Comparison of ENCODE assay signal across 8 cellular contexts in genomic region chr9:122099271-122099869, GRCh38. TPM values are rescaled to one million over a fixed set of nuclear protein-coding genes. Genes with fewer than 3 reads are reported as not detected.
DNase-seq lines count a peak whose midpoint lies in the region; ATAC-seq and TF ChIP-seq lines count a peak whose summit lies in the region.

No MANE protein-coding gene starts in this region.

- no peak for TF ChIP-seq POLR2A in right lobe of liver (IDR thresholded peaks at IDR 0.05)

- no peaks in the 10 kb centered on the region for H3K9me3 ChIP-seq in right lobe of liver

- peak; percentile 79 for DNase-seq in GM10266 (ENCODE audit: extremely low spot score)
- peak; percentile 79 for DNase-seq in NCI-H748 (lab: John Stamatoyannopoulos, UW; ENCODE audit: unreplicated experiment)
- DNase-seq in activated CD4-positive, alpha-beta T cell treated with anti-CD3 and anti-CD28 coated beads, Interleukin-2, amount 50 U/mL, for 1 hour, result peak; percentile 82
- DNase-seq in coronary artery (ENCODE audit: low spot score), result peak; percentile 75
- DNase-seq in right lobe of liver, result peak; percentile 82 to 87 (median 85)
- DNase-seq in stimulated activated CD4-positive, alpha-beta T cell treated with anti-CD3 and anti-CD28 coated beads, TNF-alpha, amount 100 ng/mL, for 24 hours (ENCODE audit: low read depth in 3 of 3), result peak; percentile 55 to 72 (median 63)

- no peaks in the 10 kb centered on the region for H3K4me1 ChIP-seq in right lobe of liver

- no peaks in the 10 kb centered on the region for H3K27me3 ChIP-seq in right lobe of liver

- TF ChIP-seq CTCF in GM10266 (IDR thresholded peaks at IDR 0.05; ENCODE audit: control insufficient read depth, insufficient read depth, low read depth, missing control alignments) (peak; percentile 77), coronary artery (IDR thresholded peaks at IDR 0.05) (peak; percentile 68), right lobe of liver (IDR thresholded peaks at IDR 0.05) (peak; percentile 71 to 87 (median 82))

- H3K36me3 ChIP-seq in right lobe of liver, result no peaks in the 10 kb centered on the region

- peak; percentile 72 for ATAC-seq in HG03095 (IDR thresholded peaks at IDR 0.05; ENCODE audit: unreplicated experiment)
- peak; percentile 92 to 98 (median 95) for ATAC-seq in right lobe of liver
- no peak for ATAC-seq in HG03378 (IDR thresholded peaks at IDR 0.05; ENCODE audit: unreplicated experiment)

- no peak overlapping the region for H3K4me3 ChIP-seq in coronary artery
- no peak overlapping the region for H3K4me3 ChIP-seq in right lobe of liver

- WGBS in right lobe of liver (ENCODE audit: insufficient coverage, low coverage, low lambda C conversion rate, missing lambda C conversion rate), result 37% methylated on average over 16 of the region's 16 CpGs

- H3K27ac ChIP-seq in coronary artery (no peak overlapping the region), right lobe of liver (no peak overlapping the region)

- intact Hi-C loops in right lobe of liver (cut with DNase I), result no loop called here

RNA-seq across cellular contexts. Expression of gene TTLL11, which starts 6.3 kb away (rescaled TPM):
- 1 to 10 TPM; 3.2 to 5.2 (median 4.1) TPM for total RNA-seq in right lobe of liver
